Comparison of ENCODE assay signal across 9 cellular contexts in genomic region chr4:54277691-54278090, GRCh38. TPM values are rescaled to one million over a fixed set of nuclear protein-coding genes. Genes with fewer than 3 reads are reported as not detected.
A peak's percentile ranks its signal among the peaks of the same experiment; 100 is the strongest.
DNase-seq lines count a peak whose midpoint lies in the region; ATAC-seq, FAIRE-seq and TF ChIP-seq lines count a peak whose summit lies in the region.
"Had no signal": no experiment of that assay in that cellular context is flagged by ENCODE, and none has a peak within 500 bp of the region (broad histone marks: within the 10 kb centered on the region; RNA-seq: fewer than 3 reads in every experiment).

No MANE protein-coding gene starts in this region.

- dilution Hi-C loops in endothelial cell of umbilical vein (cut with MboI; ENCODE audit: extremely low pct_ligation_motif_present, low sequenced_read_pairs), result no loop called here

- no peak for TF ChIP-seq CTCF in endothelial cell of umbilical vein (IDR thresholded peaks at IDR 0.05; ENCODE audit: extremely low read depth in 1 of 2, insufficient read depth in 1 of 2, low read depth in 1 of 2, low read length in 2 of 2)

- DNase-seq in left cardiac atrium, result peak; percentile 31
- no peak for DNase-seq in Right ventricle myocardium superior
- peak; percentile 92 for DNase-seq in endothelial cell of umbilical vein (ENCODE audit: low read depth, low spot score)
- DNase-seq in urothelium cell line (ENCODE audit: low spot score), result peak; percentile 54
- DNase-seq in superior temporal gyrus (ENCODE audit: extremely low spot score), result no peak
- DNase-seq in posterior cingulate gyrus, result no peak
- DNase-seq in DMS114 treated with DMSO at 0.1 percent for 48 hours (lab: John Stamatoyannopoulos, UW; ENCODE audit: unreplicated experiment), result no peak
- DNase-seq: DND-41 had no signal

- H3K9me3 ChIP-seq in HUES48 (ENCODE audit: control insufficient read depth, insufficient read depth, low read length), result peaks cover 21% of the 10 kb centered on the region
- H3K9me3 ChIP-seq in endothelial cell of umbilical vein (replicated peaks; ENCODE audit: control insufficient read depth, insufficient read depth, low read length), result no peaks in the 10 kb centered on the region

- peak overlapping the region; percentile 83 for H3K27ac ChIP-seq in HUES48 (ENCODE audit: low read depth, low read length)
- peak overlapping the region; percentile 5 for H3K27ac ChIP-seq in endothelial cell of umbilical vein (ENCODE audit: insufficient read depth, low read depth, low read length)

- H3K36me3 ChIP-seq in HUES48 (ENCODE audit: control insufficient read depth, insufficient read depth, low read length) (peaks cover 13% of the 10 kb centered on the region), endothelial cell of umbilical vein (ENCODE audit: control insufficient read depth in 2 of 2, extremely low read depth in 1 of 2, insufficient read depth in 2 of 2, low read length in 2 of 2) (no peaks in the 10 kb centered on the region)

- POLR2A ChIA-PET in endothelial cell of umbilical vein (lab: Charles Lee), result interaction anchor here (0.5 to 0.7 kb wide), 2 partner anchors 59 to 105 kb away, joined by 3 to 4 read pairs; no protein-coding TSS in a partner anchor

- no peak overlapping the region for H2AFZ ChIP-seq in endothelial cell of umbilical vein (ENCODE audit: low read depth, low read length)

- no TSS peak for BruUV-seq in endothelial cell of umbilical vein (replicated peaks; lab: Mats Ljungman, UMichigan)

- H3K79me2 ChIP-seq in endothelial cell of umbilical vein (ENCODE audit: control insufficient read depth, insufficient read depth, low read length), result no peaks in the 10 kb centered on the region

- H3K4me3 ChIP-seq in HUES48 (ENCODE audit: low read depth, low read length) (peak overlapping the region; percentile 52), endothelial cell of umbilical vein (replicated peaks in 1 of 3; ENCODE audit: insufficient read depth in 1 of 3, low read depth in 1 of 3, low read length in 3 of 3) (peak overlapping the region in 1 of 3 experiments; percentile 14)

- 0 out of 2 replicates have a peak, but pooled peaks cover 5% of the 10 kb centered on the region for H3K27me3 ChIP-seq in HUES48 (ENCODE audit: control insufficient read depth, insufficient read depth, low read length)
- H3K27me3 ChIP-seq in endothelial cell of umbilical vein (ENCODE audit: control insufficient read depth in 2 of 2, insufficient read depth in 2 of 2, low read length in 2 of 2), result peaks cover 8 to 13% of the 10 kb centered on the region in 2 experiments

- H3K9ac ChIP-seq in HUES48 (ENCODE audit: low read depth, low read length) (peak overlapping the region; percentile 19; the same call in 1 of the 2 replicates), endothelial cell of umbilical vein (replicated peaks; ENCODE audit: extremely low read depth, insufficient read depth, low read length) (no peak overlapping the region)

- H3K9me1 ChIP-seq in endothelial cell of umbilical vein (replicated peaks; ENCODE audit: control insufficient read depth, extremely low read depth, insufficient read depth, low read length), result no peaks in the 10 kb centered on the region

- intact Hi-C loops in left cardiac atrium (cut with DNase I) (no loop called here), Right ventricle myocardium superior (cut with DNase I) (no loop called here), endothelial cell of umbilical vein (cut with micrococcal nuclease) (no loop called here), posterior cingulate gyrus (cut with DNase I) (no loop called here)

- H4K20me1 ChIP-seq in endothelial cell of umbilical vein (replicated peaks; ENCODE audit: control insufficient read depth, extremely low read depth, insufficient read depth, low read length), result no peaks in the 10 kb centered on the region

- FAIRE-seq in endothelial cell of umbilical vein (lab: Jason Lieb, UNC) (peak; percentile 96), urothelium cell line (lab: Jason Lieb, UNC) (no peak)

- TF ChIP-seq POLR2A in endothelial cell of umbilical vein (IDR thresholded peaks at IDR 0.05; ENCODE audit: low read depth, low read length), result no peak

- H3K4me1 ChIP-seq in HUES48 (ENCODE audit: control insufficient read depth, insufficient read depth, low read length) (peaks cover 46% of the 10 kb centered on the region), endothelial cell of umbilical vein (ENCODE audit: control insufficient read depth, extremely low read depth, insufficient read depth, low read length) (peaks cover 45% of the 10 kb centered on the region)

- H3K4me2 ChIP-seq in endothelial cell of umbilical vein (ENCODE audit: insufficient read depth, low read length), result peak overlapping the region; percentile 68

- CTCF ChIA-PET in endothelial cell of umbilical vein (lab: Charles Lee), result interaction anchor here (1.0 to 2.2 kb wide), 7 partner anchors 16 to 1901 kb away, joined by 3 to 14 read pairs (median 4); no protein-coding TSS in a partner anchor

- ATAC-seq in left cardiac atrium, result peak in 1 of 2 donors; percentile 36
- ATAC-seq in Right ventricle myocardium superior (ENCODE audit: poor library complexity), result no peak

TF ChIP-seq in endothelial cell of umbilical vein, 7 proteins besides CTCF, POLR2A, EP300 and RAD21:
- peak; percentile 61 for TF ChIP-seq JUN (IDR thresholded peaks at IDR 0.05; ENCODE audit: borderline replicate concordance, insufficient read depth, insufficient read length, low read depth)
- no peak for TF ChIP-seq MYC (IDR thresholded peaks at IDR 0.05; ENCODE audit: low read depth, low read length)
- peak; percentile 85 for TF ChIP-seq FOS (IDR thresholded peaks at IDR 0.05; ENCODE audit: borderline replicate concordance, insufficient read depth, low read length)
- no peak for TF ChIP-seq MAX (IDR thresholded peaks at IDR 0.05; ENCODE audit: insufficient read depth, insufficient read length)
- TF ChIP-seq EZH2 (IDR thresholded peaks at IDR 0.05; ENCODE audit: borderline replicate concordance, low read depth, low read length, severe bottlenecking), result no peak
- no peak for TF ChIP-seq POLR2AphosphoS5 (IDR thresholded peaks at IDR 0.05; ENCODE audit: insufficient read depth, low read depth, low read length)
- no peak for TF ChIP-seq GATA2 (IDR thresholded peaks at IDR 0.05; ENCODE audit: insufficient read depth, insufficient read length, low read depth, low read length)

RNA-seq across cellular contexts. Expression of gene PDGFRA, which starts 48.6 kb away (rescaled TPM):
- total RNA-seq in left cardiac atrium, result 10 to 100 TPM; 57.4 to 67.9 TPM
- total RNA-seq in Right ventricle myocardium superior, result 29.8 TPM
- 0.48 and 0.55 TPM in 2 replicates for total RNA-seq in endothelial cell of umbilical vein
- 0.14 and 0.19 TPM in 2 replicates for polyA plus RNA-seq in endothelial cell of umbilical vein
- 0.22 and 0.47 TPM in 2 replicates for polyA plus RNA-seq in endothelial cell of umbilical vein (2011; cell fraction: cytosol; rRNA removed)
- 1.0 and 1.5 TPM in 2 replicates for polyA plus RNA-seq in endothelial cell of umbilical vein (2011; cell fraction: nucleus; rRNA removed)
- polyA plus RNA-seq in endothelial cell of umbilical vein (2012), result 0.35 and 0.40 TPM in 2 replicates
- polyA minus RNA-seq in endothelial cell of umbilical vein, result 0.27 and 4.0 TPM in 2 replicates
- not detected for polyA minus RNA-seq in endothelial cell of umbilical vein (2011; cell fraction: cytosol; rRNA and poly(A)+ RNA removed)
- 1.4 and 3.8 TPM in 2 replicates for polyA minus RNA-seq in endothelial cell of umbilical vein (2011; cell fraction: nucleus; rRNA and poly(A)+ RNA removed)

Comparison
In these comparisons a context has a peak if more than half of its experiments do, and no peak if none do; other contexts are left out.
1. DNase-seq: peak in left cardiac atrium (single experiment), endothelial cell of umbilical vein (single experiment) and urothelium cell line (single experiment); none in Right ventricle myocardium superior (single experiment), superior temporal gyrus (single experiment), posterior cingulate gyrus (0 of 10) and DMS114 treated with DMSO at 0.1 percent for 48 hours (single experiment).
2. RNA of gene PDGFRA, which starts 48.6 kb away (total RNA-seq): 57.4 to 67.9 TPM in left cardiac atrium and 29.8 TPM in Right ventricle myocardium superior (single experiment); 0.48 to 0.55 TPM in endothelial cell of umbilical vein; every median in the first group is over 10 times any median in the second.